Comparison of ENCODE assay signal across 1 cellular context in the genomic region with DNA sequence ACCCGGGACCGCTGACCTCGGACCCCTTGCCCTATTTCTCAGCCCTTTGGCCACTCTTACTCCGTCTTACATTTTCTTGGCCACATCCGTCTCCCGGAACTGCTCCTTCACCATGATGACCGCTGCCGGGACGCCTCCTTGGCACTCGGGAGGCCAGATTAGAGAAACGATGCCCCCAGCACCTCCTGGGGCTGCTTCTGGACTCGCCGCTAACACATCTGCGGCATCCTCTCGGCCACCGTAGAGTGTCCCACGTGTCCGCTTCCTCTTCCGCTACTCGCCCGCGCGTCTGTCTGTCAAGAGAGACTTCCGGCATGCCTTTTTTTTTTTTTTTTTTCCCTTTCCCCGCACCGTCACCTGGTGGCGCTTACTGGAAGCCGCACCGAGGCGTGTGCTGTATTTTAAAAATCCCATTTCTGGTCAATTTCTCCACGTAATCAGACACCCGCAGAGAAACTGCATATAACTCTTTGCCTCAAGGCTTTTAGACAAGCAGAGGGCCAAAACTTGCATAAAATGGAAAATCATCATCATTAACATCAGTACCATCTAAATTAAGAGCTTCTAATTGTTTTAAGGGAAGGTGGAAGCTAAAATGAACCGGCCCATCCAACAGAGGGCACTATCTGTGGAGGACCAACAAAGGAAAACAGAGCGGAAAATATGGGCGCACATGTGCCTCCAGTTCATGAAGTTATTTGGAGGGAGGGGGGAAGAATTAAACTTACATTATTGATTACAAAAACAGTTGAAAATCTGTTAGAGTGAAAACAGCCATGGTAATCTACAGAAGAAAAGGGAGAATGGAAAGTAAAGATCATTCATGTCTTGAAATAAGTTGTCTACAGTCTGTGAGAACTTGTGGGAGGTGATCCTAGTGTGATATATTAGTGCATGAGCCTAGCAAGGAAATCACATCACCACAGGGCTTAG.
A peak's percentile ranks its signal among the peaks of the same experiment; 100 is the strongest.
TF ChIP-seq lines count a peak whose summit lies in the region.

Gene POLR3A (minus strand): TSS at position 222 of the 933 bp plus-strand sequence. CDS start 108 bp downstream, at position 114.

TF ChIP-seq in HepG2, 621 proteins besides CTCF, POLR2A, EP300 and RAD21 (continued from another document and continues in another):
- TF ChIP-seq, protein P1, sequence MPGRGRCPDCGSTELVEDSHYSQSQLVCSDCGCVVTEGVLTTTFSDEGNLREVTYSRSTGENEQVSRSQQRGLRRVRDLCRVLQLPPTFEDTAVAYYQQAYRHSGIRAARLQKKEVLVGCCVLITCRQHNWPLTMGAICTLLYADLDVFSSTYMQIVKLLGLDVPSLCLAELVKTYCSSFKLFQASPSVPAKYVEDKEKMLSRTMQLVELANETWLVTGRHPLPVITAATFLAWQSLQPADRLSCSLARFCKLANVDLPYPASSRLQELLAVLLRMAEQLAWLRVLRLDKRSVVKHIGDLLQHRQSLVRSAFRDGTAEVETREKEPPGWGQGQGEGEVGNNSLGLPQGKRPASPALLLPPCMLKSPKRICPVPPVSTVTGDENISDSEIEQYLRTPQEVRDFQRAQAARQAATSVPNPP (CRISPR knock-in tag; IDR thresholded peaks at IDR 0.05), result no peak
- TF ChIP-seq, protein P2, sequence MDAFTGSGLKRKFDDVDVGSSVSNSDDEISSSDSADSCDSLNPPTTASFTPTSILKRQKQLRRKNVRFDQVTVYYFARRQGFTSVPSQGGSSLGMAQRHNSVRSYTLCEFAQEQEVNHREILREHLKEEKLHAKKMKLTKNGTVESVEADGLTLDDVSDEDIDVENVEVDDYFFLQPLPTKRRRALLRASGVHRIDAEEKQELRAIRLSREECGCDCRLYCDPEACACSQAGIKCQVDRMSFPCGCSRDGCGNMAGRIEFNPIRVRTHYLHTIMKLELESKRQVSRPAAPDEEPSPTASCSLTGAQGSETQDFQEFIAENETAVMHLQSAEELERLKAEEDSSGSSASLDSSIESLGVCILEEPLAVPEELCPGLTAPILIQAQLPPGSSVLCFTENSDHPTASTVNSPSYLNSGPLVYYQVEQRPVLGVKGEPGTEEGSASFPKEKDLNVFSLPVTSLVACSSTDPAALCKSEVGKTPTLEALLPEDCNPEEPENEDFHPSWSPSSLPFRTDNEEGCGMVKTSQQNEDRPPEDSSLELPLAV (CRISPR knock-in tag; conservative IDR thresholded peaks at IDR 0.05; ENCODE audit: low read depth), result no peak
- no peak for TF ChIP-seq NR0B2 (CRISPR knock-in tag; IDR thresholded peaks at IDR 0.05)
- no peak for TF ChIP-seq ATF4 (CRISPR knock-in tag; IDR thresholded peaks at IDR 0.05)
- TF ChIP-seq ZNF878 (CRISPR knock-in tag; IDR thresholded peaks at IDR 0.05), result no peak
- 0 out of 2 replicates have a peak, but pooled peaks have one; percentile 63 for TF ChIP-seq SP140L (CRISPR knock-in tag; IDR thresholded peaks at IDR 0.05; ENCODE audit: borderline replicate concordance)
- peak; percentile 67; the same call in 1 of the 2 replicates for TF ChIP-seq MXD4 (CRISPR knock-in tag; IDR thresholded peaks at IDR 0.05)
- TF ChIP-seq ZBTB20 (CRISPR knock-in tag; IDR thresholded peaks at IDR 0.05; ENCODE audit: borderline replicate concordance, low read depth), result peak; percentile 77; the same call in 1 of the 2 replicates
- no peak; the same call in 1 of the 2 replicates for TF ChIP-seq TEAD2 (CRISPR knock-in tag; IDR thresholded peaks at IDR 0.05)
- no peak for TF ChIP-seq THYN1 (CRISPR knock-in tag; IDR thresholded peaks at IDR 0.05; ENCODE audit: borderline replicate concordance, low read depth)
- TF ChIP-seq POLR2AphosphoS5 (IDR thresholded peaks at IDR 0.05; ENCODE audit: low read depth, low read length), result peak; percentile 84
- no peak for TF ChIP-seq SKI (IDR thresholded peaks at IDR 0.05; ENCODE audit: partially characterized antibody)
- TF ChIP-seq ZNF749 (CRISPR knock-in tag; IDR thresholded peaks at IDR 0.05; ENCODE audit: borderline replicate concordance), result no peak
- TF ChIP-seq, protein P3, sequence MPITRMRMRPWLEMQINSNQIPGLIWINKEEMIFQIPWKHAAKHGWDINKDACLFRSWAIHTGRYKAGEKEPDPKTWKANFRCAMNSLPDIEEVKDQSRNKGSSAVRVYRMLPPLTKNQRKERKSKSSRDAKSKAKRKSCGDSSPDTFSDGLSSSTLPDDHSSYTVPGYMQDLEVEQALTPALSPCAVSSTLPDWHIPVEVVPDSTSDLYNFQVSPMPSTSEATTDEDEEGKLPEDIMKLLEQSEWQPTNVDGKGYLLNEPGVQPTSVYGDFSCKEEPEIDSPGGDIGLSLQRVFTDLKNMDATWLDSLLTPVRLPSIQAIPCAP (CRISPR knock-in tag; IDR thresholded peaks at IDR 0.05; ENCODE audit: low read depth), result no peak
- TF ChIP-seq ZNF20 (CRISPR knock-in tag; IDR thresholded peaks at IDR 0.05), result no peak
- TF ChIP-seq HNF1A (IDR thresholded peaks at IDR 0.05; ENCODE audit: low read depth), result no peak; the same call in 1 of the 2 replicates
- peak; percentile 46; the same call in 1 of the 2 replicates for TF ChIP-seq HNF1A (CRISPR knock-in tag; IDR thresholded peaks at IDR 0.05; ENCODE audit: borderline replicate concordance)
- TF ChIP-seq ZNF569 (CRISPR knock-in tag; IDR thresholded peaks at IDR 0.05; ENCODE audit: borderline replicate concordance), result no peak
- no peak for TF ChIP-seq ZNF142 (CRISPR knock-in tag; IDR thresholded peaks at IDR 0.05)
- 0 out of 2 replicates have a peak, but pooled peaks have one; percentile 83 for TF ChIP-seq ZBTB10 (CRISPR knock-in tag; IDR thresholded peaks at IDR 0.05; ENCODE audit: borderline replicate concordance)
- TF ChIP-seq ZBTB7B (CRISPR knock-in tag; IDR thresholded peaks at IDR 0.05), result peak; percentile 42; the same call in 1 of the 2 replicates
- 0 out of 2 replicates have a peak, but pooled peaks have one; percentile 37 for TF ChIP-seq ZNF430 (CRISPR knock-in tag; IDR thresholded peaks at IDR 0.05)
- TF ChIP-seq, protein P4, sequence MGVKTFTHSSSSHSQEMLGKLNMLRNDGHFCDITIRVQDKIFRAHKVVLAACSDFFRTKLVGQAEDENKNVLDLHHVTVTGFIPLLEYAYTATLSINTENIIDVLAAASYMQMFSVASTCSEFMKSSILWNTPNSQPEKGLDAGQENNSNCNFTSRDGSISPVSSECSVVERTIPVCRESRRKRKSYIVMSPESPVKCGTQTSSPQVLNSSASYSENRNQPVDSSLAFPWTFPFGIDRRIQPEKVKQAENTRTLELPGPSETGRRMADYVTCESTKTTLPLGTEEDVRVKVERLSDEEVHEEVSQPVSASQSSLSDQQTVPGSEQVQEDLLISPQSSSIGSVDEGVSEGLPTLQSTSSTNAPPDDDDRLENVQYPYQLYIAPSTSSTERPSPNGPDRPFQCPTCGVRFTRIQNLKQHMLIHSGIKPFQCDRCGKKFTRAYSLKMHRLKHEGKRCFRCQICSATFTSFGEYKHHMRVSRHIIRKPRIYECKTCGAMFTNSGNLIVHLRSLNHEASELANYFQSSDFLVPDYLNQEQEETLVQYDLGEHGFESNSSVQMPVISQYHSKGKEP (CRISPR knock-in tag; IDR thresholded peaks at IDR 0.05), result no peak
- no peak for TF ChIP-seq RBAK (CRISPR knock-in tag; IDR thresholded peaks at IDR 0.05)
- no peak for TF ChIP-seq ZNF337 (CRISPR knock-in tag; IDR thresholded peaks at IDR 0.05; ENCODE audit: borderline replicate concordance, low read depth)
- TF ChIP-seq MTF2 (CRISPR knock-in tag; IDR thresholded peaks at IDR 0.05; ENCODE audit: borderline replicate concordance), result peak; percentile 55; the same call in 1 of the 2 replicates
- TF ChIP-seq ZNF383 (CRISPR knock-in tag; IDR thresholded peaks at IDR 0.05; ENCODE audit: borderline replicate concordance), result no peak
